1 cellular context compared by ENCODE assay signal in genomic region chr11:12941671-12942070, GRCh38.
TF ChIP-seq lines count a peak whose summit lies in the region.

No MANE protein-coding gene starts in this region.

TF ChIP-seq in HepG2, 621 proteins besides CTCF, POLR2A, EP300 and RAD21 (continued from another document):
- no peak for TF ChIP-seq PBX2 (CRISPR knock-in tag; IDR thresholded peaks at IDR 0.05)
- TF ChIP-seq, protein P1, sequence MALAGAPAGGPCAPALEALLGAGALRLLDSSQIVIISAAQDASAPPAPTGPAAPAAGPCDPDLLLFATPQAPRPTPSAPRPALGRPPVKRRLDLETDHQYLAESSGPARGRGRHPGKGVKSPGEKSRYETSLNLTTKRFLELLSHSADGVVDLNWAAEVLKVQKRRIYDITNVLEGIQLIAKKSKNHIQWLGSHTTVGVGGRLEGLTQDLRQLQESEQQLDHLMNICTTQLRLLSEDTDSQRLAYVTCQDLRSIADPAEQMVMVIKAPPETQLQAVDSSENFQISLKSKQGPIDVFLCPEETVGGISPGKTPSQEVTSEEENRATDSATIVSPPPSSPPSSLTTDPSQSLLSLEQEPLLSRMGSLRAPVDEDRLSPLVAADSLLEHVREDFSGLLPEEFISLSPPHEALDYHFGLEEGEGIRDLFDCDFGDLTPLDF (CRISPR knock-in tag; IDR thresholded peaks at IDR 0.05): no peak
- no peak for TF ChIP-seq PITX1 (CRISPR knock-in tag; IDR thresholded peaks at IDR 0.05)
- TF ChIP-seq, protein P2, sequence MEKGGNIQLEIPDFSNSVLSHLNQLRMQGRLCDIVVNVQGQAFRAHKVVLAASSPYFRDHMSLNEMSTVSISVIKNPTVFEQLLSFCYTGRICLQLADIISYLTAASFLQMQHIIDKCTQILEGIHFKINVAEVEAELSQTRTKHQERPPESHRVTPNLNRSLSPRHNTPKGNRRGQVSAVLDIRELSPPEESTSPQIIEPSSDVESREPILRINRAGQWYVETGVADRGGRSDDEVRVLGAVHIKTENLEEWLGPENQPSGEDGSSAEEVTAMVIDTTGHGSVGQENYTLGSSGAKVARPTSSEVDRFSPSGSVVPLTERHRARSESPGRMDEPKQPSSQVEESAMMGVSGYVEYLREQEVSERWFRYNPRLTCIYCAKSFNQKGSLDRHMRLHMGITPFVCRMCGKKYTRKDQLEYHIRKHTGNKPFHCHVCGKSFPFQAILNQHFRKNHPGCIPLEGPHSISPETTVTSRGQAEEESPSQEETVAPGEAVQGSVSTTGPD (CRISPR knock-in tag; IDR thresholded peaks at IDR 0.05): no peak
- no peak for TF ChIP-seq MEF2D (CRISPR knock-in tag; IDR thresholded peaks at IDR 0.05)
